ENCODE assay signal across 1 cellular context in genomic region chr17:68247445-68248198, GRCh38.
TF ChIP-seq lines count a peak whose summit lies in the region.

A gene with protein sequence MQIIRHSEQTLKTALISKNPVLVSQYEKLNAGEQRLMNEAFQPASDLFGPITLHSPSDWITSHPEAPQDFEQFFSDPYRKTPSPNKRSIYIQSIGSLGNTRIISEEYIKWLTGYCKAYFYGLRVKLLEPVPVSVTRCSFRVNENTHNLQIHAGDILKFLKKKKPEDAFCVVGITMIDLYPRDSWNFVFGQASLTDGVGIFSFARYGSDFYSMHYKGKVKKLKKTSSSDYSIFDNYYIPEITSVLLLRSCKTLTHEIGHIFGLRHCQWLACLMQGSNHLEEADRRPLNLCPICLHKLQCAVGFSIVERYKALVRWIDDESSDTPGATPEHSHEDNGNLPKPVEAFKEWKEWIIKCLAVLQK (plus strand): TSS chr17:68248043. CDS start chr17:68250188, 2,145 bp downstream.

TF ChIP-seq in HEK293, 187 proteins besides CTCF, POLR2A, EP300 and RAD21 (continued from another document and continues in another):
- TF ChIP-seq ZNF18 (tag by site-specific recombination; IDR thresholded peaks at IDR 0.05): no peak
- TF ChIP-seq, protein P1, sequence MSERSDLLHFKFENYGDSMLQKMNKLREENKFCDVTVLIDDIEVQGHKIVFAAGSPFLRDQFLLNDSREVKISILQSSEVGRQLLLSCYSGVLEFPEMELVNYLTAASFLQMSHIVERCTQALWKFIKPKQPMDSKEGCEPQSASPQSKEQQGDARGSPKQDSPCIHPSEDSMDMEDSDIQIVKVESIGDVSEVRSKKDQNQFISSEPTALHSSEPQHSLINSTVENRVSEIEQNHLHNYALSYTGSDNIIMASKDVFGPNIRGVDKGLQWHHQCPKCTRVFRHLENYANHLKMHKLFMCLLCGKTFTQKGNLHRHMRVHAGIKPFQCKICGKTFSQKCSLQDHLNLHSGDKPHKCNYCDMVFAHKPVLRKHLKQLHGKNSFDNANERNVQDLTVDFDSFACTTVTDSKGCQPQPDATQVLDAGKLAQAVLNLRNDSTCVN (tag by site-specific recombination; optimal IDR thresholded peaks at IDR 0.05): peak; percentile 97
- no peak for TF ChIP-seq ZFP41 (tag by site-specific recombination; IDR thresholded peaks at IDR 0.05; ENCODE audit: borderline replicate concordance)
- no peak for TF ChIP-seq ZNF19 (tag by site-specific recombination; IDR thresholded peaks at IDR 0.05; ENCODE audit: low read depth)
- no peak for TF ChIP-seq ZNF274 (IDR thresholded peaks at IDR 0.05; ENCODE audit: low read length)
- no peak for TF ChIP-seq ZNF274 (tag by site-specific recombination; IDR thresholded peaks at IDR 0.05; ENCODE audit: borderline replicate concordance)
- no peak for TF ChIP-seq ZNF112 (tag by site-specific recombination; IDR thresholded peaks at IDR 0.05)
- no peak for TF ChIP-seq ZNF560 (tag by site-specific recombination; IDR thresholded peaks at IDR 0.05; ENCODE audit: borderline replicate concordance)
- TF ChIP-seq ZXDB (tag by site-specific recombination; IDR thresholded peaks at IDR 0.05): peak; percentile 53; the same call in 1 of the 2 replicates
- TF ChIP-seq GLIS2 (tag by site-specific recombination; IDR thresholded peaks at IDR 0.05): peak; percentile 87
- no peak for TF ChIP-seq ZNF707 (tag by site-specific recombination; IDR thresholded peaks at IDR 0.05)
- TF ChIP-seq BCL11B (tag by site-specific recombination; IDR thresholded peaks at IDR 0.05; ENCODE audit: low read depth): no peak
- TF ChIP-seq ZNF530 (tag by site-specific recombination; IDR thresholded peaks at IDR 0.05; ENCODE audit: low read depth): no peak
- TF ChIP-seq ZNF621 (tag by site-specific recombination; IDR thresholded peaks at IDR 0.05): no peak
- no peak; the same call in 1 of the 2 replicates for TF ChIP-seq ZNF580 (tag by site-specific recombination; IDR thresholded peaks at IDR 0.05)
- TF ChIP-seq, protein P2, sequence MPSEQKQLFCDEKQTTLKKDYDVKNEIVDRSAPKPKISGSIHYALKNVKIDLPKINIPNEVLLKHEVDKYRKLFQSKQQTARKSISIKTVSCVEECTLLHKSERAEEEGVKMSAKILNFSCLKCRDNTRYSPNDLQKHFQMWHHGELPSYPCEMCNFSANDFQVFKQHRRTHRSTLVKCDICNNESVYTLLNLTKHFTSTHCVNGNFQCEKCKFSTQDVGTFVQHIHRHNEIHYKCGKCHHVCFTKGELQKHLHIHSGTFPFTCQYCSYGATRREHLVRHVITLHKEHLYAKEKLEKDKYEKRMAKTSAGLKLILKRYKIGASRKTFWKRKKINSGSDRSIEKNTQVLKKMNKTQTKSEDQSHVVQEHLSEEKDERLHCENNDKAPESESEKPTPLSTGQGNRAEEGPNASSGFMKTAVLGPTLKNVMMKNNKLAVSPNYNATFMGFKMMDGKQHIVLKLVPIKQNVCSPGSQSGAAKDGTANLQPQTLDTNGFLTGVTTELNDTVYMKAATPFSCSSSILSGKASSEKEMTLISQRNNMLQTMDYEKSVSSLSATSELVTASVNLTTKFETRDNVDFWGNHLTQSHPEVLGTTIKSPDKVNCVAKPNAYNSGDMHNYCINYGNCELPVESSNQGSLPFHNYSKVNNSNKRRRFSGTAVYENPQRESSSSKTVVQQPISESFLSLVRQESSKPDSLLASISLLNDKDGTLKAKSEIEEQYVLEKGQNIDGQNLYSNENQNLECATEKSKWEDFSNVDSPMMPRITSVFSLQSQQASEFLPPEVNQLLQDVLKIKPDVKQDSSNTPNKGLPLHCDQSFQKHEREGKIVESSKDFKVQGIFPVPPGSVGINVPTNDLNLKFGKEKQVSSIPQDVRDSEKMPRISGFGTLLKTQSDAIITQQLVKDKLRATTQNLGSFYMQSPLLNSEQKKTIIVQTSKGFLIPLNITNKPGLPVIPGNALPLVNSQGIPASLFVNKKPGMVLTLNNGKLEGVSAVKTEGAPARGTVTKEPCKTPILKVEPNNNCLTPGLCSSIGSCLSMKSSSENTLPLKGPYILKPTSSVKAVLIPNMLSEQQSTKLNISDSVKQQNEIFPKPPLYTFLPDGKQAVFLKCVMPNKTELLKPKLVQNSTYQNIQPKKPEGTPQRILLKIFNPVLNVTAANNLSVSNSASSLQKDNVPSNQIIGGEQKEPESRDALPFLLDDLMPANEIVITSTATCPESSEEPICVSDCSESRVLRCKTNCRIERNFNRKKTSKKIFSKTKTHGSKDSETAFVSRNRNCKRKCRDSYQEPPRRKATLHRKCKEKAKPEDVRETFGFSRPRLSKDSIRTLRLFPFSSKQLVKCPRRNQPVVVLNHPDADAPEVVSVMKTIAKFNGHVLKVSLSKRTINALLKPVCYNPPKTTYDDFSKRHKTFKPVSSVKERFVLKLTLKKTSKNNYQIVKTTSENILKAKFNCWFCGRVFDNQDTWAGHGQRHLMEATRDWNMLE (tag by site-specific recombination; conservative IDR thresholded peaks at IDR 0.05; ENCODE audit: low read depth): no peak
- TF ChIP-seq ZNF571 (tag by site-specific recombination; IDR thresholded peaks at IDR 0.05): no peak
- TF ChIP-seq ZNF157 (tag by site-specific recombination; IDR thresholded peaks at IDR 0.05): no peak
- TF ChIP-seq ZNF366 (tag by site-specific recombination; conservative IDR thresholded peaks at IDR 0.05): 0 out of 2 replicates have a peak, but pooled peaks have one; percentile 21
- peak; percentile 62 for TF ChIP-seq SP2 (tag by site-specific recombination; IDR thresholded peaks at IDR 0.05)
- no peak for TF ChIP-seq ZNF510 (tag by site-specific recombination; IDR thresholded peaks at IDR 0.05; ENCODE audit: insufficient replicate concordance)
- no peak; the same call in 1 of the 2 replicates for TF ChIP-seq PRDM1 (tag by site-specific recombination; IDR thresholded peaks at IDR 0.05)
- TF ChIP-seq KLF7 (tag by site-specific recombination; IDR thresholded peaks at IDR 0.05; ENCODE audit: borderline replicate concordance): no peak
- TF ChIP-seq ZNF133 (tag by site-specific recombination; IDR thresholded peaks at IDR 0.05): no peak
- TF ChIP-seq, protein P3, sequence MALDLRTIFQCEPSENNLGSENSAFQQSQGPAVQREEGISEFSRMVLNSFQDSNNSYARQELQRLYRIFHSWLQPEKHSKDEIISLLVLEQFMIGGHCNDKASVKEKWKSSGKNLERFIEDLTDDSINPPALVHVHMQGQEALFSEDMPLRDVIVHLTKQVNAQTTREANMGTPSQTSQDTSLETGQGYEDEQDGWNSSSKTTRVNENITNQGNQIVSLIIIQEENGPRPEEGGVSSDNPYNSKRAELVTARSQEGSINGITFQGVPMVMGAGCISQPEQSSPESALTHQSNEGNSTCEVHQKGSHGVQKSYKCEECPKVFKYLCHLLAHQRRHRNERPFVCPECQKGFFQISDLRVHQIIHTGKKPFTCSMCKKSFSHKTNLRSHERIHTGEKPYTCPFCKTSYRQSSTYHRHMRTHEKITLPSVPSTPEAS (tag by site-specific recombination; IDR thresholded peaks at IDR 0.05): no peak
- TF ChIP-seq ZNF423 (tag by site-specific recombination; IDR thresholded peaks at IDR 0.05): no peak
- no peak for TF ChIP-seq ZNF184 (tag by site-specific recombination; IDR thresholded peaks at IDR 0.05)
- TF ChIP-seq, protein P4, sequence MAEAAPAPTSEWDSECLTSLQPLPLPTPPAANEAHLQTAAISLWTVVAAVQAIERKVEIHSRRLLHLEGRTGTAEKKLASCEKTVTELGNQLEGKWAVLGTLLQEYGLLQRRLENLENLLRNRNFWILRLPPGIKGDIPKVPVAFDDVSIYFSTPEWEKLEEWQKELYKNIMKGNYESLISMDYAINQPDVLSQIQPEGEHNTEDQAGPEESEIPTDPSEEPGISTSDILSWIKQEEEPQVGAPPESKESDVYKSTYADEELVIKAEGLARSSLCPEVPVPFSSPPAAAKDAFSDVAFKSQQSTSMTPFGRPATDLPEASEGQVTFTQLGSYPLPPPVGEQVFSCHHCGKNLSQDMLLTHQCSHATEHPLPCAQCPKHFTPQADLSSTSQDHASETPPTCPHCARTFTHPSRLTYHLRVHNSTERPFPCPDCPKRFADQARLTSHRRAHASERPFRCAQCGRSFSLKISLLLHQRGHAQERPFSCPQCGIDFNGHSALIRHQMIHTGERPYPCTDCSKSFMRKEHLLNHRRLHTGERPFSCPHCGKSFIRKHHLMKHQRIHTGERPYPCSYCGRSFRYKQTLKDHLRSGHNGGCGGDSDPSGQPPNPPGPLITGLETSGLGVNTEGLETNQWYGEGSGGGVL (tag by site-specific recombination; IDR thresholded peaks at IDR 0.05): peak; percentile 9; the same call in 1 of the 2 replicates
- TF ChIP-seq ZBTB7A (tag by site-specific recombination; IDR thresholded peaks at IDR 0.05; ENCODE audit: low read depth): peak; percentile 76; the same call in 1 of the 2 replicates
- TF ChIP-seq, protein P5, sequence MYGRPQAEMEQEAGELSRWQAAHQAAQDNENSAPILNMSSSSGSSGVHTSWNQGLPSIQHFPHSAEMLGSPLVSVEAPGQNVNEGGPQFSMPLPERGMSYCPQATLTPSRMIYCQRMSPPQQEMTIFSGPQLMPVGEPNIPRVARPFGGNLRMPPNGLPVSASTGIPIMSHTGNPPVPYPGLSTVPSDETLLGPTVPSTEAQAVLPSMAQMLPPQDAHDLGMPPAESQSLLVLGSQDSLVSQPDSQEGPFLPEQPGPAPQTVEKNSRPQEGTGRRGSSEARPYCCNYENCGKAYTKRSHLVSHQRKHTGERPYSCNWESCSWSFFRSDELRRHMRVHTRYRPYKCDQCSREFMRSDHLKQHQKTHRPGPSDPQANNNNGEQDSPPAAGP (tag by site-specific recombination; IDR thresholded peaks at IDR 0.05): peak; percentile 61
- TF ChIP-seq ZNF660 (tag by site-specific recombination; IDR thresholded peaks at IDR 0.05): peak; percentile 77
- TF ChIP-seq ZNF529 (tag by site-specific recombination; IDR thresholded peaks at IDR 0.05; ENCODE audit: insufficient replicate concordance): no peak
- TF ChIP-seq ZNF639 (tag by site-specific recombination; IDR thresholded peaks at IDR 0.05): no peak
- no peak for TF ChIP-seq ZNF548 (tag by site-specific recombination; IDR thresholded peaks at IDR 0.05)
- TF ChIP-seq KLF1 (tag by site-specific recombination; IDR thresholded peaks at IDR 0.05): peak; percentile 98
- TF ChIP-seq, protein P6, sequence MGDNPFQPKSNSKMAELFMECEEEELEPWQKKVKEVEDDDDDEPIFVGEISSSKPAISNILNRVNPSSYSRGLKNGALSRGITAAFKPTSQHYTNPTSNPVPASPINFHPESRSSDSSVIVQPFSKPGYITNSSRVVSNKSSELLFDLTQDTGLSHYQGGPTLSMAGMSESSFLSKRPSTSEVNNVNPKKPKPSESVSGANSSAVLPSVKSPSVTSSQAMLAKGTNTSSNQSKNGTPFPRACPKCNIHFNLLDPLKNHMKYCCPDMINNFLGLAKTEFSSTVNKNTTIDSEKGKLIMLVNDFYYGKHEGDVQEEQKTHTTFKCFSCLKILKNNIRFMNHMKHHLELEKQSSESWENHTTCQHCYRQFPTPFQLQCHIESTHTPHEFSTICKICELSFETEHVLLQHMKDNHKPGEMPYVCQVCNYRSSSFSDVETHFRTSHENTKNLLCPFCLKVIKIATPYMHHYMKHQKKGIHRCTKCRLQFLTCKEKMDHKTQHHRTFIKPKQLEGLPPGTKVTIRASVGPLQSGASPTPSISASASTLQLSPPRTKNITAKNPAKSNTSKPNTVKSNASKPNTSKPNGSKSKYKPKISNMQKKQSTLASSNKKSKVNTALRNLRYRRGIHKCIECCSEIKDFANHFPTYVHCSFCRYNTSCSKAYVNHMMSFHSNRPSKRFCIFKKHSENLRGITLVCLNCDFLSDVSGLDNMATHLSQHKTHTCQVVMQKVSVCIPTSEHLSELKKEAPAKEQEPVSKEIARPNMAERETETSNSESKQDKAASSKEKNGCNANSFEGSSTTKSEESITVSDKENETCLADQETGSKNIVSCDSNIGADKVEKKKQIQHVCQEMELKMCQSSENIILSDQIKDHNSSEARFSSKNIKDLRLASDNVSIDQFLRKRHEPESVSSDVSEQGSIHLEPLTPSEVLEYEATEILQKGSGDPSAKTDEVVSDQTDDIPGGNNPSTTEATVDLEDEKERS (tag by site-specific recombination; IDR thresholded peaks at IDR 0.05): no peak
- peak; percentile 13; the same call in 1 of the 2 replicates for TF ChIP-seq ZEB2 (tag by site-specific recombination; IDR thresholded peaks at IDR 0.05)
- no peak for TF ChIP-seq ZNF292 (tag by site-specific recombination; IDR thresholded peaks at IDR 0.05; ENCODE audit: borderline replicate concordance, low read depth)
- TF ChIP-seq, protein P7, sequence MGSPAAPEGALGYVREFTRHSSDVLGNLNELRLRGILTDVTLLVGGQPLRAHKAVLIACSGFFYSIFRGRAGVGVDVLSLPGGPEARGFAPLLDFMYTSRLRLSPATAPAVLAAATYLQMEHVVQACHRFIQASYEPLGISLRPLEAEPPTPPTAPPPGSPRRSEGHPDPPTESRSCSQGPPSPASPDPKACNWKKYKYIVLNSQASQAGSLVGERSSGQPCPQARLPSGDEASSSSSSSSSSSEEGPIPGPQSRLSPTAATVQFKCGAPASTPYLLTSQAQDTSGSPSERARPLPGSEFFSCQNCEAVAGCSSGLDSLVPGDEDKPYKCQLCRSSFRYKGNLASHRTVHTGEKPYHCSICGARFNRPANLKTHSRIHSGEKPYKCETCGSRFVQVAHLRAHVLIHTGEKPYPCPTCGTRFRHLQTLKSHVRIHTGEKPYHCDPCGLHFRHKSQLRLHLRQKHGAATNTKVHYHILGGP (tag by site-specific recombination; IDR thresholded peaks at IDR 0.05): no peak
